In the genomic region with DNA sequence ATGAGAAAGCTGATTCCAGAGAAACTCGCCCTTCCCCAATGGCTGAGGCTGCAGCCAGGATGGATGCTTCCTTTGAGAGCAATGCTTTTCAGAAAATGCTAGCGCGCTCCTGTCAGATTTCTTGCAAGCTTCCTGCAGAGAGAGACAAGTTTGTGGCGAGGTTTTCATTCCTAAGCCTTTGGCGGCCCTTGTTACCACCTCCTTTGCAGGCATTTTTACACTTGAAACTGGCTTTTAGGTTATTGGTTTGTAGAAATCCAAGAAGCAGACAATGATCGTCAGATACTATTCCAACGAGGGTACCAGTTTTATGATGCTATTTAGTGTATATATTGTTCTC, we compare ENCODE assay signal across 1 cellular context.
TF ChIP-seq lines count a peak whose summit lies in the region.

No MANE protein-coding gene starts in this region.

TF ChIP-seq in WTC11, 78 proteins besides CTCF, POLR2A, EP300 and RAD21 (continued from another document):
- TF ChIP-seq, protein P1, sequence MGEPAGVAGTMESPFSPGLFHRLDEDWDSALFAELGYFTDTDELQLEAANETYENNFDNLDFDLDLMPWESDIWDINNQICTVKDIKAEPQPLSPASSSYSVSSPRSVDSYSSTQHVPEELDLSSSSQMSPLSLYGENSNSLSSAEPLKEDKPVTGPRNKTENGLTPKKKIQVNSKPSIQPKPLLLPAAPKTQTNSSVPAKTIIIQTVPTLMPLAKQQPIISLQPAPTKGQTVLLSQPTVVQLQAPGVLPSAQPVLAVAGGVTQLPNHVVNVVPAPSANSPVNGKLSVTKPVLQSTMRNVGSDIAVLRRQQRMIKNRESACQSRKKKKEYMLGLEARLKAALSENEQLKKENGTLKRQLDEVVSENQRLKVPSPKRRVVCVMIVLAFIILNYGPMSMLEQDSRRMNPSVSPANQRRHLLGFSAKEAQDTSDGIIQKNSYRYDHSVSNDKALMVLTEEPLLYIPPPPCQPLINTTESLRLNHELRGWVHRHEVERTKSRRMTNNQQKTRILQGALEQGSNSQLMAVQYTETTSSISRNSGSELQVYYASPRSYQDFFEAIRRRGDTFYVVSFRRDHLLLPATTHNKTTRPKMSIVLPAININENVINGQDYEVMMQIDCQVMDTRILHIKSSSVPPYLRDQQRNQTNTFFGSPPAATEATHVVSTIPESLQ (CRISPR knock-in tag; IDR thresholded peaks at IDR 0.05): no peak
- TF ChIP-seq SMAD3 (CRISPR knock-in tag; IDR thresholded peaks at IDR 0.05; ENCODE audit: borderline replicate concordance) (no peak), TEAD4 (CRISPR knock-in tag; IDR thresholded peaks at IDR 0.05) (no peak), GABPB1 (CRISPR knock-in tag; IDR thresholded peaks at IDR 0.05) (no peak), NR1H2 (CRISPR knock-in tag; IDR thresholded peaks at IDR 0.05) (no peak)
- TF ChIP-seq, protein P2, sequence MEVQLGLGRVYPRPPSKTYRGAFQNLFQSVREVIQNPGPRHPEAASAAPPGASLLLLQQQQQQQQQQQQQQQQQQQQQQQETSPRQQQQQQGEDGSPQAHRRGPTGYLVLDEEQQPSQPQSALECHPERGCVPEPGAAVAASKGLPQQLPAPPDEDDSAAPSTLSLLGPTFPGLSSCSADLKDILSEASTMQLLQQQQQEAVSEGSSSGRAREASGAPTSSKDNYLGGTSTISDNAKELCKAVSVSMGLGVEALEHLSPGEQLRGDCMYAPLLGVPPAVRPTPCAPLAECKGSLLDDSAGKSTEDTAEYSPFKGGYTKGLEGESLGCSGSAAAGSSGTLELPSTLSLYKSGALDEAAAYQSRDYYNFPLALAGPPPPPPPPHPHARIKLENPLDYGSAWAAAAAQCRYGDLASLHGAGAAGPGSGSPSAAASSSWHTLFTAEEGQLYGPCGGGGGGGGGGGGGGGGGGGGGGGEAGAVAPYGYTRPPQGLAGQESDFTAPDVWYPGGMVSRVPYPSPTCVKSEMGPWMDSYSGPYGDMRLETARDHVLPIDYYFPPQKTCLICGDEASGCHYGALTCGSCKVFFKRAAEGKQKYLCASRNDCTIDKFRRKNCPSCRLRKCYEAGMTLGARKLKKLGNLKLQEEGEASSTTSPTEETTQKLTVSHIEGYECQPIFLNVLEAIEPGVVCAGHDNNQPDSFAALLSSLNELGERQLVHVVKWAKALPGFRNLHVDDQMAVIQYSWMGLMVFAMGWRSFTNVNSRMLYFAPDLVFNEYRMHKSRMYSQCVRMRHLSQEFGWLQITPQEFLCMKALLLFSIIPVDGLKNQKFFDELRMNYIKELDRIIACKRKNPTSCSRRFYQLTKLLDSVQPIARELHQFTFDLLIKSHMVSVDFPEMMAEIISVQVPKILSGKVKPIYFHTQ (CRISPR knock-in tag; IDR thresholded peaks at IDR 0.05): no peak
- TF ChIP-seq, protein P3, sequence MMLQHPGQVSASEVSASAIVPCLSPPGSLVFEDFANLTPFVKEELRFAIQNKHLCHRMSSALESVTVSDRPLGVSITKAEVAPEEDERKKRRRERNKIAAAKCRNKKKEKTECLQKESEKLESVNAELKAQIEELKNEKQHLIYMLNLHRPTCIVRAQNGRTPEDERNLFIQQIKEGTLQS (CRISPR knock-in tag; conservative IDR thresholded peaks at IDR 0.05): no peak
- TF ChIP-seq, protein P4, sequence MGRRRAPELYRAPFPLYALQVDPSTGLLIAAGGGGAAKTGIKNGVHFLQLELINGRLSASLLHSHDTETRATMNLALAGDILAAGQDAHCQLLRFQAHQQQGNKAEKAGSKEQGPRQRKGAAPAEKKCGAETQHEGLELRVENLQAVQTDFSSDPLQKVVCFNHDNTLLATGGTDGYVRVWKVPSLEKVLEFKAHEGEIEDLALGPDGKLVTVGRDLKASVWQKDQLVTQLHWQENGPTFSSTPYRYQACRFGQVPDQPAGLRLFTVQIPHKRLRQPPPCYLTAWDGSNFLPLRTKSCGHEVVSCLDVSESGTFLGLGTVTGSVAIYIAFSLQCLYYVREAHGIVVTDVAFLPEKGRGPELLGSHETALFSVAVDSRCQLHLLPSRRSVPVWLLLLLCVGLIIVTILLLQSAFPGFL (CRISPR knock-in tag; IDR thresholded peaks at IDR 0.05; ENCODE audit: borderline replicate concordance): no peak
